ENCODE assay signal across 12 cellular contexts in the genomic region with DNA sequence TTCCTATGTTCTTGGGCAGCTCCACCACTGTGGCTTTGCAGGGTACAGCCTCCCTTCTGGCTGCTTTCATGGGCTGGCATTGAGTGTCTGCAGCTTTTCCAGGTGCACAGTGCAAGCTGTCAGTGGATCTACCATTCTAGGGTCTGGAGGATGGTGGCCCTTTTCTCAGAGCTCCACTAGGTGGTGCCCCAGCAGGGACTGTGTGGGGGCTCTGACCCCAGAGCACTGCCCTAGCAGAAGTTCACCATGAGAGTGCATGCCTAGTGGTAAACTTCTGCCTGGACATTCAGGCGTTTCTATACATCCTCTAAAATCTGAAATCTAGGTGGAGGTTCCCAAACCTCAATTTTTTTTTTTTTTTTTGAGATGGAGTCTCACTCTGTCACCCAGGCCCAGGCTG. TPM values are rescaled to one million over a fixed set of nuclear protein-coding genes. Genes with fewer than 3 reads are reported as not detected.
"Had no signal": no experiment of that assay in that cellular context is flagged by ENCODE, and none has a peak within 500 bp of the region (broad histone marks: within the 10 kb centered on the region; RNA-seq: fewer than 3 reads in every experiment).

No MANE protein-coding gene starts in this region.

RNA-seq across cellular contexts. Expression of gene AKR1C4, which starts 13.6 kb away (rescaled TPM):
- total RNA-seq: activated B cell treated with CpG ODN at 0.5 μM for 24 hours; activated naive CD8-positive, alpha-beta T cell treated with anti-CD3 and anti-CD28 coated beads for 36 hours; dermis microvascular lymphatic vessel endothelial cell; esophagus mucosa; frontal cortex; heart left ventricle; natural killer cell treated with Interleukin-12 subunit alpha and Interleukin-12 subunit beta and Interleukin-15 and Interleukin-18, amount 100 ng/mL, for 72 hours; right cardiac atrium; smooth muscle cell; transverse colon had no signal
- polyA plus RNA-seq: heart left ventricle, right cardiac atrium, smooth muscle cell had no signal

RNA-seq across cellular contexts. Expression of gene AKR1C8, which starts 25.3 kb away (rescaled TPM):
- total RNA-seq: activated B cell treated with CpG ODN at 0.5 μM for 24 hours; activated T-cell treated with anti-CD3 and anti-CD28 coated beads, Interleukin-2, amount 50 U/mL, for 4 hours; dermis microvascular lymphatic vessel endothelial cell; esophagus mucosa; frontal cortex; progenitor cell of endocrine pancreas; smooth muscle cell had no signal
- polyA plus RNA-seq: smooth muscle cell had no signal
